Comparison of ENCODE assay signal across 1 cellular context in genomic region chr20:21129861-21130260, GRCh38.
TF ChIP-seq lines count a peak whose summit lies in the region.

No MANE protein-coding gene starts in this region.

TF ChIP-seq in H1, 55 proteins besides CTCF, POLR2A, EP300 and RAD21:
- TF ChIP-seq CBX8 (IDR thresholded peaks at IDR 0.05; ENCODE audit: borderline replicate concordance, low read depth, low read length), result no peak
- no peak for TF ChIP-seq POU5F1 (IDR thresholded peaks at IDR 0.05; ENCODE audit: low read depth, low read length)
- no peak for TF ChIP-seq BACH1 (IDR thresholded peaks at IDR 0.05; ENCODE audit: low read length)
- no peak for TF ChIP-seq SIN3A (conservative IDR thresholded peaks at IDR 0.05 in 1 of 2, IDR thresholded peaks at IDR 0.05 in 1 of 2; ENCODE audit: low read depth in 1 of 2, low read length in 2 of 2)
- no peak for TF ChIP-seq ZNF274 (IDR thresholded peaks at IDR 0.05; ENCODE audit: borderline replicate concordance, extremely low read depth, low read length)
- TF ChIP-seq BRCA1 (IDR thresholded peaks at IDR 0.05; ENCODE audit: low read depth, low read length), result no peak
- TF ChIP-seq CREB1 (IDR thresholded peaks at IDR 0.05), result no peak
- no peak for TF ChIP-seq SRF (IDR thresholded peaks at IDR 0.05; ENCODE audit: low read depth, low read length)
- TF ChIP-seq JUND (IDR thresholded peaks at IDR 0.05; ENCODE audit: low read length), result no peak
- no peak for TF ChIP-seq SAP30 (IDR thresholded peaks at IDR 0.05; ENCODE audit: insufficient read depth, insufficient replicate concordance, low read length)
- TF ChIP-seq CHD1 (IDR thresholded peaks at IDR 0.05; ENCODE audit: low read depth, low read length), result no peak
- no peak for TF ChIP-seq TEAD4 (IDR thresholded peaks at IDR 0.05; ENCODE audit: low read depth, low read length)
- no peak for TF ChIP-seq CHD2 (IDR thresholded peaks at IDR 0.05; ENCODE audit: low read length)
- TF ChIP-seq RFX5 (IDR thresholded peaks at IDR 0.05; ENCODE audit: borderline replicate concordance, low read depth, low read length), result no peak
- no peak for TF ChIP-seq MAFK (IDR thresholded peaks at IDR 0.05; ENCODE audit: low read depth, low read length)
TF ChIP-seq in H1: peak in this region for 0.
